Comparison of ENCODE assay signal across 1 cellular context in the genomic region with DNA sequence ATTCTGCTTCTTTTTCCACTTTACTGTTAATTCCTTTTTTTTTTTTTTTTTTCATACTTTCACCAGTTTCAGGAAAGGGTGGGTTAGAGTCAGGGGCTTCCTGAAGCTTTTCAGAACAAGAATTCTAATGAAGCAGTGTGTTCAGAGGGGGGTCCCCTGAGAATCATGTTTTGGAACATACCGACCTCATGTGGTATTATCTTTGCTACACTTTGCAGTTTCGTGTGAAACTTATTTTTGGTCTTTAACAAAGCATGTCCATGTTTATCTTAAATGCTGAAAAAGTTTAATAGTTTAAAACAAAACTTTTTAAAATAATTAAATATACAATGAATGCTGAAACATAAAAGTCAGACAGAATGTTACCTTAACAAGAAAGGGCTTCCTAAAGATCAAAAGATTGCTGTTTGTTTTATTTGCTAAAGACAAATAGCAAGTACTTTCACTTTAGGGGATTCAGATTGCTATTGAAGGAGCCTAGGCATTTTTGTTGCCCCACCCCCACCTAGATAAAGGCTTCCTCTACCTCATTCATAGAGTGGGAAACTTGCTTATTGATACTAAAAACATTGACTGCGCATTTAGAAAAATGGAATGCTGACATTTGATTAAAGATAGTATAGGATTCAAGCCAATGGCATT.
TF ChIP-seq lines count a peak whose summit lies in the region.

No MANE protein-coding gene starts in this region.

TF ChIP-seq in HepG2, 621 proteins besides CTCF, POLR2A, EP300 and RAD21:
- TF ChIP-seq NCOA1 (CRISPR knock-in tag; IDR thresholded peaks at IDR 0.05) (no peak), KAT7 (CRISPR knock-in tag; IDR thresholded peaks at IDR 0.05; ENCODE audit: borderline replicate concordance) (no peak), BRCA1 (CRISPR knock-in tag; IDR thresholded peaks at IDR 0.05) (no peak), BCL6 (CRISPR knock-in tag; IDR thresholded peaks at IDR 0.05) (0 out of 2 replicates have a peak, but pooled peaks have one; percentile 26), DMAP1 (CRISPR knock-in tag; IDR thresholded peaks at IDR 0.05) (no peak), SOX13 (IDR thresholded peaks at IDR 0.05) (no peak), SOX13 (CRISPR knock-in tag; conservative IDR thresholded peaks at IDR 0.05 in 1 of 2, IDR thresholded peaks at IDR 0.05 in 1 of 2) (0 out of 4 replicates have a peak, but pooled peaks of 1 of the 2 experiments have one; percentile 15), DNMT3B (CRISPR knock-in tag; conservative IDR thresholded peaks at IDR 0.05) (no peak), FOXA3 (CRISPR knock-in tag; IDR thresholded peaks at IDR 0.05) (peak; percentile 27; the same call in 1 of the 2 replicates), RXRA (CRISPR knock-in tag; IDR thresholded peaks at IDR 0.05) (no peak)
- TF ChIP-seq, protein P1, sequence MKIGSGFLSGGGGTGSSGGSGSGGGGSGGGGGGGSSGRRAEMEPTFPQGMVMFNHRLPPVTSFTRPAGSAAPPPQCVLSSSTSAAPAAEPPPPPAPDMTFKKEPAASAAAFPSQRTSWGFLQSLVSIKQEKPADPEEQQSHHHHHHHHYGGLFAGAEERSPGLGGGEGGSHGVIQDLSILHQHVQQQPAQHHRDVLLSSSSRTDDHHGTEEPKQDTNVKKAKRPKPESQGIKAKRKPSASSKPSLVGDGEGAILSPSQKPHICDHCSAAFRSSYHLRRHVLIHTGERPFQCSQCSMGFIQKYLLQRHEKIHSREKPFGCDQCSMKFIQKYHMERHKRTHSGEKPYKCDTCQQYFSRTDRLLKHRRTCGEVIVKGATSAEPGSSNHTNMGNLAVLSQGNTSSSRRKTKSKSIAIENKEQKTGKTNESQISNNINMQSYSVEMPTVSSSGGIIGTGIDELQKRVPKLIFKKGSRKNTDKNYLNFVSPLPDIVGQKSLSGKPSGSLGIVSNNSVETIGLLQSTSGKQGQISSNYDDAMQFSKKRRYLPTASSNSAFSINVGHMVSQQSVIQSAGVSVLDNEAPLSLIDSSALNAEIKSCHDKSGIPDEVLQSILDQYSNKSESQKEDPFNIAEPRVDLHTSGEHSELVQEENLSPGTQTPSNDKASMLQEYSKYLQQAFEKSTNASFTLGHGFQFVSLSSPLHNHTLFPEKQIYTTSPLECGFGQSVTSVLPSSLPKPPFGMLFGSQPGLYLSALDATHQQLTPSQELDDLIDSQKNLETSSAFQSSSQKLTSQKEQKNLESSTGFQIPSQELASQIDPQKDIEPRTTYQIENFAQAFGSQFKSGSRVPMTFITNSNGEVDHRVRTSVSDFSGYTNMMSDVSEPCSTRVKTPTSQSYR (CRISPR knock-in tag; IDR thresholded peaks at IDR 0.05; ENCODE audit: borderline replicate concordance), result peak; percentile 60
TF ChIP-seq in HepG2: peak in this region for 4.
